In the genomic region with DNA sequence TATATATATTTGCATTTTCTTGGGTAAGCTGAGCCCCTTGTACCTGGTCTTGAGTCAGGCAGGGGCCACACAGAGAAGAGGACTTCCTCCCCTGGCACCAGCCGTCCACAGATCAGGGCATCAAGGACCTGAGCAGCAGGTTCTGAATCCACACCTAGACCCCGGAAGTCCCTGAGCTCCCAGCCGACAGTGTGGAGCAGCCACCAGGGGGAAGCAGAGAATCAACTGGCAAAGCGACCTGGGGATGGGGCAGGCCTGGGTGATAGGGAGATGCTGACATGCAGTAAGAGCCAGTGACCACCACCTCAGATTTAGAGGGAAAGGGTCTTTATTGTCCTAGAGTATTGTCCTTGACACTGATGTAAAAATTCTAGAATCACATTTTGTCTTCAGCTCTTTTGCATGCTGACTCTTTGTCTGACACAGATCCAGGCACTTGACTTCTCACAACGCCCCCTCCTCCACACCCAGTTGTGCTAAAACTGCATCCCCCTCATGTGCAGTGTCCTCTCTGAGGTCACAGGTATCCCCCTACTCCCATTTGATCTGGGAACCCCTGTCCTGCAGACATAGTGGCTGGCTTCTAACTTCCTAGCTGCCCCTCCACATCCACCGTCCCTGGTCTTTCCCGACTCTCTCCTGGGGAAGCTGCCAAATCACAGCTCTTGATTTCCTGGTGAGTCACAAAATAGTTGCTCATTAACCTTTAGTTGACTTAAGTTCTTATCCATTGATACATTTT, we compare ENCODE assay signal across 1 cellular context.
TF ChIP-seq lines count a peak whose summit lies in the region.

No MANE protein-coding gene starts in this region.

TF ChIP-seq in K562, 482 proteins besides CTCF, POLR2A, EP300 and RAD21 (continued from another document and continues in another):
- TF ChIP-seq, protein P1, sequence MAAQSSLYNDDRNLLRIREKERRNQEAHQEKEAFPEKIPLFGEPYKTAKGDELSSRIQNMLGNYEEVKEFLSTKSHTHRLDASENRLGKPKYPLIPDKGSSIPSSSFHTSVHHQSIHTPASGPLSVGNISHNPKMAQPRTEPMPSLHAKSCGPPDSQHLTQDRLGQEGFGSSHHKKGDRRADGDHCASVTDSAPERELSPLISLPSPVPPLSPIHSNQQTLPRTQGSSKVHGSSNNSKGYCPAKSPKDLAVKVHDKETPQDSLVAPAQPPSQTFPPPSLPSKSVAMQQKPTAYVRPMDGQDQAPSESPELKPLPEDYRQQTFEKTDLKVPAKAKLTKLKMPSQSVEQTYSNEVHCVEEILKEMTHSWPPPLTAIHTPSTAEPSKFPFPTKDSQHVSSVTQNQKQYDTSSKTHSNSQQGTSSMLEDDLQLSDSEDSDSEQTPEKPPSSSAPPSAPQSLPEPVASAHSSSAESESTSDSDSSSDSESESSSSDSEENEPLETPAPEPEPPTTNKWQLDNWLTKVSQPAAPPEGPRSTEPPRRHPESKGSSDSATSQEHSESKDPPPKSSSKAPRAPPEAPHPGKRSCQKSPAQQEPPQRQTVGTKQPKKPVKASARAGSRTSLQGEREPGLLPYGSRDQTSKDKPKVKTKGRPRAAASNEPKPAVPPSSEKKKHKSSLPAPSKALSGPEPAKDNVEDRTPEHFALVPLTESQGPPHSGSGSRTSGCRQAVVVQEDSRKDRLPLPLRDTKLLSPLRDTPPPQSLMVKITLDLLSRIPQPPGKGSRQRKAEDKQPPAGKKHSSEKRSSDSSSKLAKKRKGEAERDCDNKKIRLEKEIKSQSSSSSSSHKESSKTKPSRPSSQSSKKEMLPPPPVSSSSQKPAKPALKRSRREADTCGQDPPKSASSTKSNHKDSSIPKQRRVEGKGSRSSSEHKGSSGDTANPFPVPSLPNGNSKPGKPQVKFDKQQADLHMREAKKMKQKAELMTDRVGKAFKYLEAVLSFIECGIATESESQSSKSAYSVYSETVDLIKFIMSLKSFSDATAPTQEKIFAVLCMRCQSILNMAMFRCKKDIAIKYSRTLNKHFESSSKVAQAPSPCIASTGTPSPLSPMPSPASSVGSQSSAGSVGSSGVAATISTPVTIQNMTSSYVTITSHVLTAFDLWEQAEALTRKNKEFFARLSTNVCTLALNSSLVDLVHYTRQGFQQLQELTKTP (IDR thresholded peaks at IDR 0.05; ENCODE audit: low read depth in 1 of 2, partially characterized antibody in 2 of 2), result peak in 1 of 2 experiments; percentile 49
- peak; percentile 96 for TF ChIP-seq ETV1 (tag; conservative IDR thresholded peaks at IDR 0.05; ENCODE audit: low read depth)
- TF ChIP-seq EZH2 (IDR thresholded peaks at IDR 0.05; ENCODE audit: borderline replicate concordance, low read depth, low read length), result no peak
- TF ChIP-seq, protein P2, sequence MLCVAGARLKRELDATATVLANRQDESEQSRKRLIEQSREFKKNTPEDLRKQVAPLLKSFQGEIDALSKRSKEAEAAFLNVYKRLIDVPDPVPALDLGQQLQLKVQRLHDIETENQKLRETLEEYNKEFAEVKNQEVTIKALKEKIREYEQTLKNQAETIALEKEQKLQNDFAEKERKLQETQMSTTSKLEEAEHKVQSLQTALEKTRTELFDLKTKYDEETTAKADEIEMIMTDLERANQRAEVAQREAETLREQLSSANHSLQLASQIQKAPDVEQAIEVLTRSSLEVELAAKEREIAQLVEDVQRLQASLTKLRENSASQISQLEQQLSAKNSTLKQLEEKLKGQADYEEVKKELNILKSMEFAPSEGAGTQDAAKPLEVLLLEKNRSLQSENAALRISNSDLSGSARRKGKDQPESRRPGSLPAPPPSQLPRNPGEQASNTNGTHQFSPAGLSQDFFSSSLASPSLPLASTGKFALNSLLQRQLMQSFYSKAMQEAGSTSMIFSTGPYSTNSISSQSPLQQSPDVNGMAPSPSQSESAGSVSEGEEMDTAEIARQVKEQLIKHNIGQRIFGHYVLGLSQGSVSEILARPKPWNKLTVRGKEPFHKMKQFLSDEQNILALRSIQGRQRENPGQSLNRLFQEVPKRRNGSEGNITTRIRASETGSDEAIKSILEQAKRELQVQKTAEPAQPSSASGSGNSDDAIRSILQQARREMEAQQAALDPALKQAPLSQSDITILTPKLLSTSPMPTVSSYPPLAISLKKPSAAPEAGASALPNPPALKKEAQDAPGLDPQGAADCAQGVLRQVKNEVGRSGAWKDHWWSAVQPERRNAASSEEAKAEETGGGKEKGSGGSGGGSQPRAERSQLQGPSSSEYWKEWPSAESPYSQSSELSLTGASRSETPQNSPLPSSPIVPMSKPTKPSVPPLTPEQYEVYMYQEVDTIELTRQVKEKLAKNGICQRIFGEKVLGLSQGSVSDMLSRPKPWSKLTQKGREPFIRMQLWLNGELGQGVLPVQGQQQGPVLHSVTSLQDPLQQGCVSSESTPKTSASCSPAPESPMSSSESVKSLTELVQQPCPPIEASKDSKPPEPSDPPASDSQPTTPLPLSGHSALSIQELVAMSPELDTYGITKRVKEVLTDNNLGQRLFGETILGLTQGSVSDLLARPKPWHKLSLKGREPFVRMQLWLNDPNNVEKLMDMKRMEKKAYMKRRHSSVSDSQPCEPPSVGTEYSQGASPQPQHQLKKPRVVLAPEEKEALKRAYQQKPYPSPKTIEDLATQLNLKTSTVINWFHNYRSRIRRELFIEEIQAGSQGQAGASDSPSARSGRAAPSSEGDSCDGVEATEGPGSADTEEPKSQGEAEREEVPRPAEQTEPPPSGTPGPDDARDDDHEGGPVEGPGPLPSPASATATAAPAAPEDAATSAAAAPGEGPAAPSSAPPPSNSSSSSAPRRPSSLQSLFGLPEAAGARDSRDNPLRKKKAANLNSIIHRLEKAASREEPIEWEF (CRISPR knock-in tag; IDR thresholded peaks at IDR 0.05), result no peak
- TF ChIP-seq, protein P3, sequence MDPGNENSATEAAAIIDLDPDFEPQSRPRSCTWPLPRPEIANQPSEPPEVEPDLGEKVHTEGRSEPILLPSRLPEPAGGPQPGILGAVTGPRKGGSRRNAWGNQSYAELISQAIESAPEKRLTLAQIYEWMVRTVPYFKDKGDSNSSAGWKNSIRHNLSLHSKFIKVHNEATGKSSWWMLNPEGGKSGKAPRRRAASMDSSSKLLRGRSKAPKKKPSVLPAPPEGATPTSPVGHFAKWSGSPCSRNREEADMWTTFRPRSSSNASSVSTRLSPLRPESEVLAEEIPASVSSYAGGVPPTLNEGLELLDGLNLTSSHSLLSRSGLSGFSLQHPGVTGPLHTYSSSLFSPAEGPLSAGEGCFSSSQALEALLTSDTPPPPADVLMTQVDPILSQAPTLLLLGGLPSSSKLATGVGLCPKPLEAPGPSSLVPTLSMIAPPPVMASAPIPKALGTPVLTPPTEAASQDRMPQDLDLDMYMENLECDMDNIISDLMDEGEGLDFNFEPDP (CRISPR knock-in tag; IDR thresholded peaks at IDR 0.05), result no peak
- TF ChIP-seq TBL1XR1 (IDR thresholded peaks at IDR 0.05; ENCODE audit: low read length in 2 of 2), result peak in 1 of 2 experiments; percentile 65; a peak in 1 of 4 replicates
- TF ChIP-seq FOXJ3 (CRISPR knock-in tag; IDR thresholded peaks at IDR 0.05), result no peak
- TF ChIP-seq, protein P4, sequence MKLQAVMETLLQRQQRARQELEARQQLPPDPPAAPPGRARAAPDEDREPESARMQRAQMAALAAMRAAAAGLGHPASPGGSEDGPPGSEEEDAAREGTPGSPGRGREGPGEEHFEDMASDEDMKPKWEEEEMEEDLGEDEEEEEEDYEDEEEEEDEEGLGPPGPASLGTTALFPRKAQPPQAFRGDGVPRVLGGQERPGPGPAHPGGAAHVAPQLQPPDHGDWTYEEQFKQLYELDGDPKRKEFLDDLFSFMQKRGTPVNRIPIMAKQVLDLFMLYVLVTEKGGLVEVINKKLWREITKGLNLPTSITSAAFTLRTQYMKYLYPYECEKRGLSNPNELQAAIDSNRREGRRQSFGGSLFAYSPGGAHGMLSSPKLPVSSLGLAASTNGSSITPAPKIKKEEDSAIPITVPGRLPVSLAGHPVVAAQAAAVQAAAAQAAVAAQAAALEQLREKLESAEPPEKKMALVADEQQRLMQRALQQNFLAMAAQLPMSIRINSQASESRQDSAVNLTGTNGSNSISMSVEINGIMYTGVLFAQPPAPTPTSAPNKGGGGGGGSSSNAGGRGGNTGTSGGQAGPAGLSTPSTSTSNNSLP (IDR thresholded peaks at IDR 0.05; ENCODE audit: borderline replicate concordance, low read depth, low read length), result no peak
- no peak for TF ChIP-seq NR4A1 (CRISPR knock-in tag; IDR thresholded peaks at IDR 0.05)
- no peak for TF ChIP-seq NR4A1 (tag; IDR thresholded peaks at IDR 0.05)
- no peak for TF ChIP-seq NCOA4 (IDR thresholded peaks at IDR 0.05; ENCODE audit: partially characterized antibody)
- TF ChIP-seq HNRNPLL (IDR thresholded peaks at IDR 0.05; ENCODE audit: low read depth, low read length, poor library complexity, severe bottlenecking), result no peak
- no peak for TF ChIP-seq ZNF699 (CRISPR knock-in tag; IDR thresholded peaks at IDR 0.05; ENCODE audit: insufficient replicate concordance)
- TF ChIP-seq FOSL1 (tag; conservative IDR thresholded peaks at IDR 0.05), result no peak
- no peak for TF ChIP-seq KLF16 (IDR thresholded peaks at IDR 0.05)
- peak; percentile 38; the same call in 1 of the 2 replicates for TF ChIP-seq STAT5A (IDR thresholded peaks at IDR 0.05; ENCODE audit: borderline replicate concordance, low read length)
- TF ChIP-seq, protein P5, sequence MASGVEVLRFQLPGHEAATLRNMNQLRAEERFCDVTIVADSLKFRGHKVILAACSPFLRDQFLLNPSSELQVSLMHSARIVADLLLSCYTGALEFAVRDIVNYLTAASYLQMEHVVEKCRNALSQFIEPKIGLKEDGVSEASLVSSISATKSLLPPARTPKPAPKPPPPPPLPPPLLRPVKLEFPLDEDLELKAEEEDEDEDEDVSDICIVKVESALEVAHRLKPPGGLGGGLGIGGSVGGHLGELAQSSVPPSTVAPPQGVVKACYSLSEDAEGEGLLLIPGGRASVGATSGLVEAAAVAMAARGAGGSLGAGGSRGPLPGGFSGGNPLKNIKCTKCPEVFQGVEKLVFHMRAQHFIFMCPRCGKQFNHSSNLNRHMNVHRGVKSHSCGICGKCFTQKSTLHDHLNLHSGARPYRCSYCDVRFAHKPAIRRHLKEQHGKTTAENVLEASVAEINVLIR (CRISPR knock-in tag; IDR thresholded peaks at IDR 0.05), result no peak
- TF ChIP-seq ZFP36 (IDR thresholded peaks at IDR 0.05; ENCODE audit: low read depth, low read length, partially characterized antibody), result peak; percentile 55
- TF ChIP-seq, protein P6, sequence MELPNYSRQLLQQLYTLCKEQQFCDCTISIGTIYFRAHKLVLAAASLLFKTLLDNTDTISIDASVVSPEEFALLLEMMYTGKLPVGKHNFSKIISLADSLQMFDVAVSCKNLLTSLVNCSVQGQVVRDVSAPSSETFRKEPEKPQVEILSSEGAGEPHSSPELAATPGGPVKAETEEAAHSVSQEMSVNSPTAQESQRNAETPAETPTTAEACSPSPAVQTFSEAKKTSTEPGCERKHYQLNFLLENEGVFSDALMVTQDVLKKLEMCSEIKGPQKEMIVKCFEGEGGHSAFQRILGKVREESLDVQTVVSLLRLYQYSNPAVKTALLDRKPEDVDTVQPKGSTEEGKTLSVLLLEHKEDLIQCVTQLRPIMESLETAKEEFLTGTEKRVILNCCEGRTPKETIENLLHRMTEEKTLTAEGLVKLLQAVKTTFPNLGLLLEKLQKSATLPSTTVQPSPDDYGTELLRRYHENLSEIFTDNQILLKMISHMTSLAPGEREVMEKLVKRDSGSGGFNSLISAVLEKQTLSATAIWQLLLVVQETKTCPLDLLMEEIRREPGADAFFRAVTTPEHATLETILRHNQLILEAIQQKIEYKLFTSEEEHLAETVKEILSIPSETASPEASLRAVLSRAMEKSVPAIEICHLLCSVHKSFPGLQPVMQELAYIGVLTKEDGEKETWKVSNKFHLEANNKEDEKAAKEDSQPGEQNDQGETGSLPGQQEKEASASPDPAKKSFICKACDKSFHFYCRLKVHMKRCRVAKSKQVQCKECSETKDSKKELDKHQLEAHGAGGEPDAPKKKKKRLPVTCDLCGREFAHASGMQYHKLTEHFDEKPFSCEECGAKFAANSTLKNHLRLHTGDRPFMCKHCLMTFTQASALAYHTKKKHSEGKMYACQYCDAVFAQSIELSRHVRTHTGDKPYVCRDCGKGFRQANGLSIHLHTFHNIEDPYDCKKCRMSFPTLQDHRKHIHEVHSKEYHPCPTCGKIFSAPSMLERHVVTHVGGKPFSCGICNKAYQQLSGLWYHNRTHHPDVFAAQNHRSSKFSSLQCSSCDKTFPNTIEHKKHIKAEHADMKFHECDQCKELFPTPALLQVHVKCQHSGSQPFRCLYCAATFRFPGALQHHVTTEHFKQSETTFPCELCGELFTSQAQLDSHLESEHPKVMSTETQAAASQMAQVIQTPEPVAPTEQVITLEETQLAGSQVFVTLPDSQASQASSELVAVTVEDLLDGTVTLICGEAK (IDR thresholded peaks at IDR 0.05), result no peak
- TF ChIP-seq, protein P6 (CRISPR knock-in tag; IDR thresholded peaks at IDR 0.05), result peak; percentile 64
- no peak for TF ChIP-seq TEAD2 (tag; IDR thresholded peaks at IDR 0.05)
